19 cellular contexts compared by ENCODE assay signal in genomic region chr10:123743441-123744225, GRCh38.
DNase-seq lines count a peak whose midpoint lies in the region; ATAC-seq, FAIRE-seq and TF ChIP-seq lines count a peak whose summit lies in the region.
"Had no signal": no experiment of that assay in that cellular context is flagged by ENCODE, and none has a peak within 500 bp of the region (broad histone marks: within the 10 kb centered on the region; RNA-seq: fewer than 3 reads in every experiment).

No MANE protein-coding gene starts in this region.

- H3K4me1 Mint-ChIP-seq in T-helper 2 cell treated with Interferon-gamma antibody and Interleukin-4, amounts not matched to agents 5 μg/mL and 100 μg/mL, for 36 hours (ENCODE audit: low read depth), result no peaks in the 10 kb centered on the region
- H3K4me1 Mint-ChIP-seq: central memory CD8-positive, alpha-beta T cell had no signal

- H3K14ac ChIP-seq in H1 (ENCODE audit: insufficient read length), result no peak overlapping the region

- no peaks in the 10 kb centered on the region for H3K36me3 Mint-ChIP-seq in T-helper 2 cell treated with Interferon-gamma antibody and Interleukin-4, amounts not matched to agents 5 μg/mL and 100 μg/mL, for 36 hours (ENCODE audit: low read depth)

- 16% methylated on average over 10 of the region's 13 CpGs for WGBS in SK-N-SH (ENCODE audit: low lambda C conversion rate)
- 81% methylated on average over 13 of the region's 13 CpGs; no CpG with 5 or more reads in 1 of the 2 experiments for WGBS in H1 (ENCODE audit: extremely low coverage in 1 of 2, insufficient coverage in 1 of 2, insufficient read length in 1 of 2, insufficient replicate concordance in 2 of 2, low coverage in 1 of 2, low lambda C conversion rate in 2 of 2, missing lambda C conversion rate in 1 of 2), 2 experiments

- peak overlapping the region; percentile 72 for H4K8ac ChIP-seq in H1 (ENCODE audit: extremely low read depth, insufficient read depth, low read length)

- H3K23me2 ChIP-seq in H1 (ENCODE audit: low read depth, low read length), result no peaks in the 10 kb centered on the region

- no peak for FAIRE-seq in H1 (lab: Jason Lieb, UNC)
- FAIRE-seq: H54 had no signal

- H3K27ac Mint-ChIP-seq in T-helper 2 cell treated with Interferon-gamma antibody and Interleukin-4, amounts not matched to agents 5 μg/mL and 100 μg/mL, for 36 hours, result no peak overlapping the region
- H3K27ac Mint-ChIP-seq: activated CD8-positive, alpha-beta T cell treated with anti-CD3 and anti-CD28 coated beads, Interleukin-2, amount 10 ng/mL, durations not matched to agents 7 days and 5 days; endodermal cell had no signal

- ATAC-seq in SK-N-SH treated with all-trans-retinoic acid at 6 μM for 48 hours (no peak), HG02973 (IDR thresholded peaks at IDR 0.05; ENCODE audit: unreplicated experiment) (no peak), GM19328 (IDR thresholded peaks at IDR 0.05; ENCODE audit: unreplicated experiment) (no peak)
- ATAC-seq: activated CD8-positive, alpha-beta T cell treated with anti-CD3 and anti-CD28 coated beads, Interleukin-2, amount 10 ng/mL, durations not matched to agents 7 days and 5 days; naive thymus-derived CD8-positive, alpha-beta T cell had no signal

- TF ChIP-seq EP300 in SK-N-SH (IDR thresholded peaks at IDR 0.05; ENCODE audit: borderline replicate concordance in 1 of 2, low read depth in 1 of 2, low read length in 1 of 2) (peak in 1 of 2 experiments; percentile 75; a peak in 2 of 4 replicates), H1 (IDR thresholded peaks at IDR 0.05; ENCODE audit: borderline replicate concordance in 1 of 2, low read depth in 2 of 2, low read length in 2 of 2) (no peak)

- H3K56ac ChIP-seq in H1 (replicated peaks; ENCODE audit: insufficient read length, low read depth, low read length), result no peak overlapping the region

- H3K23ac ChIP-seq in H1 (ENCODE audit: insufficient read length), result no peak overlapping the region

- POLR2A ChIA-PET in SK-N-SH (lab: Yijun Ruan, JAX) (no interaction called here), H1 (lab: Charles Lee; ENCODE audit: partially characterized antibody) (no interaction called here)

- DNase-seq in SK-N-SH (peak; percentile 72), LNCaP clone FGC (ENCODE audit: low read depth) (peak; percentile 64), H1 (ENCODE audit: low read depth in 1 of 2, low spot score in 2 of 2) (no peak), osteoblast (ENCODE audit: insufficient read length, low spot score, missing footprints) (peak; percentile 23)
- no peak for DNase-seq in T-helper 2 cell treated with Interferon-gamma antibody and Interleukin-4, amounts not matched to agents 5 μg/mL and 100 μg/mL, for 36 hours (ENCODE audit: low spot score)
- DNase-seq: activated CD8-positive, alpha-beta T cell treated with anti-CD3 and anti-CD28 coated beads, Interleukin-2, amount 10 ng/mL, durations not matched to agents 7 days and 5 days; endodermal cell; foreskin fibroblast; naive thymus-derived CD8-positive, alpha-beta T cell; NCI-H1694; NCI-H446; stimulated activated naive CD4-positive, alpha-beta T cell treated with Interleukin-2 at 50 U/mL for 16 hours; uterus had no signal

- H3K36me3 ChIP-seq in SK-N-SH (replicated peaks in 1 of 2; ENCODE audit: control insufficient read depth in 1 of 2, insufficient read depth in 2 of 2, low read length in 1 of 2) (no peaks in the 10 kb centered on the region), H1 (ENCODE audit: control insufficient read depth in 2 of 4, insufficient read depth in 4 of 4, low read length in 3 of 4) (no peaks in the 10 kb centered on the region), osteoblast (ENCODE audit: insufficient read depth, low read length) (no peaks in the 10 kb centered on the region)
- H3K36me3 ChIP-seq: uterus had no signal

- H3K4me1 ChIP-seq in SK-N-SH (ENCODE audit: control insufficient read depth in 1 of 2, insufficient read depth in 2 of 2, low read depth in 1 of 2, low read length in 1 of 2), result peaks cover 0 to 24% of the 10 kb centered on the region in 2 experiments; a peak in 2 of 4 replicates
- peaks cover 0 to 10% (median 1%) of the 10 kb centered on the region in 4 experiments; a peak in 4 of 7 replicates for H3K4me1 ChIP-seq in H1 (replicated peaks in 1 of 4; ENCODE audit: control insufficient read depth in 3 of 4, insufficient read depth in 4 of 4, low read length in 3 of 4)
- H3K4me1 ChIP-seq in osteoblast (ENCODE audit: insufficient read depth, low read length), result no peaks in the 10 kb centered on the region
- H3K4me1 ChIP-seq: uterus had no signal

- H2AFZ ChIP-seq in SK-N-SH (ENCODE audit: low read depth), result no peak overlapping the region
- H2AFZ ChIP-seq in H1 (ENCODE audit: low read length), result no peak overlapping the region
- no peak overlapping the region for H2AFZ ChIP-seq in osteoblast (ENCODE audit: low read length)

- H3K79me1 ChIP-seq in H1 (ENCODE audit: low read depth, low read length), result no peaks in the 10 kb centered on the region

- peak overlapping the region; percentile 20 for H4K91ac ChIP-seq in H1 (replicated peaks; ENCODE audit: insufficient read length, low read length)

- H2BK20ac ChIP-seq in H1 (ENCODE audit: low read length), result no peak overlapping the region

- H3K9me3 Mint-ChIP-seq in T-helper 2 cell treated with Interferon-gamma antibody and Interleukin-4, amounts not matched to agents 5 μg/mL and 100 μg/mL, for 36 hours, result no peaks in the 10 kb centered on the region
- H3K9me3 Mint-ChIP-seq: central memory CD8-positive, alpha-beta T cell; endodermal cell had no signal

- no peak overlapping the region for H4K5ac ChIP-seq in H1 (ENCODE audit: insufficient read length, low read depth, low read length)

- no peak overlapping the region for H3K4ac ChIP-seq in H1 (replicated peaks; ENCODE audit: insufficient read length, low read depth, low read length)

- TF ChIP-seq POLR2A in H1 (IDR thresholded peaks at IDR 0.05; ENCODE audit: control extremely low read depth in 1 of 2, low read depth in 2 of 2, low read length in 2 of 2), result no peak

- no peak overlapping the region for H3K4me3 Mint-ChIP-seq in T-helper 2 cell treated with Interferon-gamma antibody and Interleukin-4, amounts not matched to agents 5 μg/mL and 100 μg/mL, for 36 hours
- H3K4me3 Mint-ChIP-seq: activated CD8-positive, alpha-beta T cell treated with anti-CD3 and anti-CD28 coated beads, Interleukin-2, amount 10 ng/mL, durations not matched to agents 7 days and 5 days; central memory CD8-positive, alpha-beta T cell; endodermal cell; naive thymus-derived CD8-positive, alpha-beta T cell had no signal

- H3K79me2 ChIP-seq in SK-N-SH (ENCODE audit: insufficient read depth), result no peaks in the 10 kb centered on the region
- H3K79me2 ChIP-seq in H1 (ENCODE audit: control insufficient read depth in 1 of 2, insufficient read depth in 2 of 2, low read length in 2 of 2), result no peaks in the 10 kb centered on the region
- H3K79me2 ChIP-seq in osteoblast (ENCODE audit: insufficient read depth, low read length), result no peaks in the 10 kb centered on the region

- no peak overlapping the region for H2BK15ac ChIP-seq in H1 (ENCODE audit: low read length)

- no peaks in the 10 kb centered on the region for H4K20me1 ChIP-seq in SK-N-SH (ENCODE audit: insufficient read depth)
- H4K20me1 ChIP-seq in H1 (replicated peaks in 1 of 2; ENCODE audit: control insufficient read depth in 1 of 2, insufficient read depth in 2 of 2, low read length in 2 of 2), result peaks cover 0 to 2% of the 10 kb centered on the region in 2 experiments
- no peaks in the 10 kb centered on the region for H4K20me1 ChIP-seq in osteoblast (ENCODE audit: insufficient read depth, low read length)

- no peak overlapping the region for H3K9ac ChIP-seq in SK-N-SH
- H3K9ac ChIP-seq in H1 (replicated peaks in 1 of 4; ENCODE audit: extremely low read depth in 1 of 4, low read depth in 3 of 4, low read length in 3 of 4), result no peak overlapping the region

- no peak overlapping the region for H3K18ac ChIP-seq in H1 (ENCODE audit: extremely low read depth, low read length)

- H3F3A ChIP-seq in SK-N-SH (replicated peaks; ENCODE audit: insufficient read depth), result no peaks in the 10 kb centered on the region

- 0 out of 2 replicates have a peak, but pooled peaks have one; percentile 12 for TF ChIP-seq RAD21 in SK-N-SH (IDR thresholded peaks at IDR 0.05; ENCODE audit: low read length)
- no peak for TF ChIP-seq RAD21 in H1 (IDR thresholded peaks at IDR 0.05 in 1 of 2, conservative IDR thresholded peaks at IDR 0.05 in 1 of 2; ENCODE audit: low read depth in 2 of 2, low read length in 2 of 2)

- no peaks in the 10 kb centered on the region for H3K9me3 ChIP-seq in SK-N-SH
- H3K9me3 ChIP-seq in H1 (ENCODE audit: insufficient read depth in 2 of 2, low read depth in 1 of 2, low read length in 1 of 2), result no peaks in the 10 kb centered on the region
- no peaks in the 10 kb centered on the region for H3K9me3 ChIP-seq in osteoblast (ENCODE audit: low read depth, low read length)
- H3K9me3 ChIP-seq: uterus had no signal

- no peaks in the 10 kb centered on the region for H3K9me2 ChIP-seq in SK-N-SH

- no peak overlapping the region for H3K4me3 ChIP-seq in SK-N-SH (ENCODE audit: low read depth in 2 of 2, low read length in 1 of 2)
- H3K4me3 ChIP-seq in LNCaP clone FGC (ENCODE audit: low read depth, low read length), result no peak overlapping the region
- H3K4me3 ChIP-seq in H1 (ENCODE audit: extremely low read depth in 1 of 4, insufficient read depth in 2 of 4, low read depth in 3 of 4, low read length in 4 of 4), result no peak overlapping the region
- H3K4me3 ChIP-seq in osteoblast (ENCODE audit: insufficient read depth, low read length), result no peak overlapping the region
- H3K4me3 ChIP-seq: lung, uterus had no signal

- TF ChIP-seq CTCF in SK-N-SH (IDR thresholded peaks at IDR 0.05), result no peak
- no peak for TF ChIP-seq CTCF in LNCaP clone FGC (IDR thresholded peaks at IDR 0.05; ENCODE audit: control insufficient read depth, extremely low read depth, insufficient read depth)
- TF ChIP-seq CTCF in H1 (IDR thresholded peaks at IDR 0.05; ENCODE audit: control extremely low read depth in 1 of 3, insufficient read depth in 1 of 3, low read depth in 1 of 3, low read length in 3 of 3), result no peak
- TF ChIP-seq CTCF in osteoblast (IDR thresholded peaks at IDR 0.05; ENCODE audit: extremely low read depth, low read depth, low read length), result no peak

- no peaks in the 10 kb centered on the region for H3K27me3 ChIP-seq in SK-N-SH (ENCODE audit: insufficient read depth)
- H3K27me3 ChIP-seq in H1 (replicated peaks in 1 of 4; ENCODE audit: control insufficient read depth in 3 of 4, extremely low read depth in 1 of 4, insufficient read depth in 3 of 4, low read length in 3 of 4), result no peaks in the 10 kb centered on the region
- H3K27me3 ChIP-seq in osteoblast (ENCODE audit: insufficient read depth, low read length), result no peaks in the 10 kb centered on the region
- H3K27me3 ChIP-seq: uterus had no signal

- no peak overlapping the region; a peak in 2 of 4 replicates for H3K27ac ChIP-seq in SK-N-SH (ENCODE audit: low read depth in 2 of 2, low read length in 1 of 2)
- no peak overlapping the region for H3K27ac ChIP-seq in H1 (ENCODE audit: low read depth, low read length)
- no peak overlapping the region for H3K27ac ChIP-seq in osteoblast (ENCODE audit: low read depth, low read length)
- H3K27ac ChIP-seq: uterus had no signal

- H2BK5ac ChIP-seq in H1 (ENCODE audit: low read depth, low read length), result no peak overlapping the region

- CTCF ChIA-PET in SK-N-SH (lab: Yijun Ruan, JAX) (no interaction called here), H1 (lab: Charles Lee; ENCODE audit: partially characterized antibody) (interaction anchor here (1.3 to 1.8 kb wide), 2 partner anchors 11 to 161 kb away, joined by 3 to 4 read pairs; no protein-coding TSS in a partner anchor)

- H3K4me2 ChIP-seq in SK-N-SH (no peak overlapping the region), H1 (ENCODE audit: insufficient read depth in 1 of 2, low read depth in 2 of 2, low read length in 2 of 2) (no peak overlapping the region), osteoblast (ENCODE audit: insufficient read depth, low read length) (no peak overlapping the region)

- no peak overlapping the region for H2AK5ac ChIP-seq in H1 (ENCODE audit: low read depth, low read length)

- no peak overlapping the region for H2BK120ac ChIP-seq in H1 (replicated peaks; ENCODE audit: low read depth, low read length)

- no peaks in the 10 kb centered on the region for H3K27me3 Mint-ChIP-seq in T-helper 2 cell treated with Interferon-gamma antibody and Interleukin-4, amounts not matched to agents 5 μg/mL and 100 μg/mL, for 36 hours (ENCODE audit: low read depth)

- no peak overlapping the region for H2BK12ac ChIP-seq in H1 (ENCODE audit: low read depth, low read length)

Comparison
In these comparisons a context has a peak if more than half of its experiments do, and no peak if none do; other contexts are left out.
1. DNase-seq: peak in SK-N-SH (single experiment), LNCaP clone FGC (single experiment) and osteoblast (single experiment); none in H1 (0 of 2) and T-helper 2 cell treated with Interferon-gamma antibody and Interleukin-4, amounts not matched to agents 5 μg/mL and 100 μg/mL, for 36 hours (single experiment).
2. Of the 17 proteins assayed by ChIP-seq in both H1 and SK-N-SH: peak only in H1: none; only in SK-N-SH: RAD21; in both: none; in neither: 15; mixed calls (peak in some experiments, not most) for 1.